In genomic region chr2:207086136-207086535, GRCh38 we compare ENCODE assay signal across 18 cellular contexts.
DNase-seq lines count a peak whose midpoint lies in the region; ATAC-seq and TF ChIP-seq lines count a peak whose summit lies in the region.
"Had no signal": no experiment of that assay in that cellular context is flagged by ENCODE, and none has a peak within 500 bp of the region (broad histone marks: within the 10 kb centered on the region; RNA-seq: fewer than 3 reads in every experiment).

No MANE protein-coding gene starts in this region.

- peak; percentile 79 for ATAC-seq in left ventricle myocardium superior
- ATAC-seq in natural killer cell = no peak
- ATAC-seq in HG02981 (IDR thresholded peaks at IDR 0.05; ENCODE audit: unreplicated experiment) = no peak
- ATAC-seq: CD8-positive, alpha-beta T cell; Panc1 had no signal

- H3K27me3 Mint-ChIP-seq in endothelial cell (ENCODE audit: unreplicated experiment) (peaks cover 12% of the 10 kb centered on the region), natural killer cell (ENCODE audit: low read depth in 2 of 2) (no peaks in the 10 kb centered on the region)
- H3K27me3 Mint-ChIP-seq: IgD-negative memory B cell had no signal

- H3K4me3 Mint-ChIP-seq in endothelial cell (ENCODE audit: unreplicated experiment) (peak overlapping the region; percentile 26), natural killer cell (no peak overlapping the region)
- H3K4me3 Mint-ChIP-seq: CD8-positive, alpha-beta T cell; IgD-negative memory B cell had no signal

- no peaks in the 10 kb centered on the region for H3K9me3 ChIP-seq in skeletal muscle tissue (ENCODE audit: control insufficient read depth in 3 of 3, low read length in 3 of 3)
- H3K9me3 ChIP-seq: BE2C had no signal

- no peak for TF ChIP-seq CTCF in endothelial cell (IDR thresholded peaks at IDR 0.05; ENCODE audit: unreplicated experiment)
- TF ChIP-seq CTCF in natural killer cell (IDR thresholded peaks at IDR 0.05) = no peak

- peaks cover under 1 to 13% (median 3%) of the 10 kb centered on the region in 3 donors for H3K36me3 ChIP-seq in skeletal muscle tissue (ENCODE audit: control insufficient read depth in 3 of 3, insufficient read depth in 3 of 3, low read length in 3 of 3)

- peaks cover 4 to 11% (median 8%) of the 10 kb centered on the region in 3 donors for H3K4me1 ChIP-seq in skeletal muscle tissue (ENCODE audit: control insufficient read depth in 3 of 3, insufficient read depth in 3 of 3, low read length in 3 of 3)

- H3K4me3 ChIP-seq in skeletal muscle tissue (ENCODE audit: low read length in 3 of 3) = peak overlapping the region in 1 of 3 donors; percentile 8

- peak overlapping the region; percentile 77 for H3K27ac Mint-ChIP-seq in endothelial cell (ENCODE audit: unreplicated experiment)
- no peak overlapping the region for H3K27ac Mint-ChIP-seq in natural killer cell
- H3K27ac Mint-ChIP-seq: CD8-positive, alpha-beta T cell; IgD-negative memory B cell had no signal

- DNase-seq in NCI-H446 treated with DMSO at 0.1 percent for 48 hours (lab: John Stamatoyannopoulos, UW) = peak; percentile 72
- DNase-seq in endothelial cell (ENCODE audit: low spot score) = no peak
- DNase-seq in left ventricle myocardium superior = peak; percentile 41
- no peak for DNase-seq in natural killer cell
- DNase-seq in NCI-H774 (lab: John Stamatoyannopoulos, UW) = no peak
- no peak for DNase-seq in KG1 (lab: John Stamatoyannopoulos, UW)
- DNase-seq: BE2C; CD8-positive, alpha-beta T cell; DND-41; H7; NCI-H1436 treated with DMSO at 0.1 percent for 48 hours; NCI-H2107; NCI-H748 treated with DMSO at 0.1 percent for 48 hours; SHP77 had no signal

- no peaks in the 10 kb centered on the region for H3K27me3 ChIP-seq in skeletal muscle tissue (ENCODE audit: control insufficient read depth in 3 of 3, insufficient read depth in 3 of 3, low read length in 3 of 3)
- H3K27me3 ChIP-seq: BE2C had no signal

- H3K9me3 Mint-ChIP-seq in endothelial cell (ENCODE audit: unreplicated experiment) (no peaks in the 10 kb centered on the region), natural killer cell (no peaks in the 10 kb centered on the region)
- H3K9me3 Mint-ChIP-seq: CD8-positive, alpha-beta T cell; IgD-negative memory B cell had no signal

- intact Hi-C loops in left ventricle myocardium superior (cut with micrococcal nuclease) (no loop called here), natural killer cell (cut with micrococcal nuclease) (no loop called here)

- H3K36me3 Mint-ChIP-seq in endothelial cell (ENCODE audit: low read depth, unreplicated experiment) = peaks cover 60% of the 10 kb centered on the region
- H3K36me3 Mint-ChIP-seq in natural killer cell = no peaks in the 10 kb centered on the region

- peak overlapping the region; percentile 42 for H3K27ac ChIP-seq in skeletal muscle tissue (ENCODE audit: low read depth, low read length)

- H3K9ac ChIP-seq in skeletal muscle tissue (ENCODE audit: low read depth in 1 of 3, low read length in 3 of 3) = peak overlapping the region in 1 of 3 donors; percentile 42

- H3K4me1 Mint-ChIP-seq in endothelial cell (ENCODE audit: unreplicated experiment) (peaks cover 90% of the 10 kb centered on the region), natural killer cell (peaks cover 0 to 15% of the 10 kb centered on the region in 2 donors)

Comparison
In these comparisons a context has a peak if more than half of its experiments do, and no peak if none do; other contexts are left out.
1. DNase-seq: peak in NCI-H446 treated with DMSO at 0.1 percent for 48 hours (single experiment) and left ventricle myocardium superior (single experiment); none in endothelial cell (single experiment), natural killer cell (single experiment), NCI-H774 (single experiment) and KG1 (single experiment).